In the genomic region with DNA sequence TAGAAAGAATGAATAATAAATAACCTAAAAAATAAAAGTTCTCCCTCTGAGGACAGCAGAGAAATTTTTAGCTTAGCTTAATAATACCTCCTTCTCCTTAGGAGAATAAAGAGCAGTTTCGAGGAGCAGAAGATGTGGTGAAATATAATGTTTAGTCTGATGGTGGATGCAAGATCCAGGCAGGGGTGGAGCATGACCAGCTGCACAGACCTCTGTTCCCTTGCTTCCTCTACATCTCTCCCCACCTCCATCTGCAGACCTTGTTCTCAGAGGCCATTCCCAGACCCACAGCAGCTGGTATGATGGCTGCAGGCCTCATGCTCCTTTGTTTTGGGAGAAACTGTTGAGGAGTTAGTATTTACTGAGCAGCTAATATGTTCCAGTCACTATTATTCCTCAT, we compare ENCODE assay signal across 8 cellular contexts. TPM values are rescaled to one million over a fixed set of nuclear protein-coding genes. Genes with fewer than 3 reads are reported as not detected.
DNase-seq lines count a peak whose midpoint lies in the region; TF ChIP-seq lines count a peak whose summit lies in the region.
"Had no signal": no experiment of that assay in that cellular context is flagged by ENCODE, and none has a peak within 500 bp of the region (broad histone marks: within the 10 kb centered on the region; RNA-seq: fewer than 3 reads in every experiment).

No MANE protein-coding gene starts in this region.

- no peaks in the 10 kb centered on the region for H3K9me3 ChIP-seq in CD4-positive, alpha-beta memory T cell (ENCODE audit: control insufficient read depth in 1 of 2, low read length in 2 of 2)
- H3K9me3 ChIP-seq in SK-N-MC (ENCODE audit: low read depth, low read length): no peaks in the 10 kb centered on the region
- no peaks in the 10 kb centered on the region for H3K9me3 ChIP-seq in muscle layer of duodenum (ENCODE audit: control insufficient read depth in 1 of 2, low read length in 2 of 2)
- H3K9me3 ChIP-seq: prostate gland had no signal

- intact Hi-C loops in CD4-positive, alpha-beta memory T cell (cut with micrococcal nuclease): loop anchor here (5.0 kb wide), 1 partner anchor 91 kb away; a partner anchor contains a TSS

- H3K27me3 Mint-ChIP-seq in CD4-positive, alpha-beta memory T cell: no peaks in the 10 kb centered on the region

- no peak for TF ChIP-seq CTCF in GM12875 (IDR thresholded peaks at IDR 0.05; ENCODE audit: borderline replicate concordance, insufficient read depth, low read depth, low read length)

- peaks cover 80% of the 10 kb centered on the region for H3K4me1 ChIP-seq in CD4-positive, alpha-beta memory T cell (ENCODE audit: insufficient read depth, low read length)
- H3K4me1 ChIP-seq in muscle layer of duodenum (ENCODE audit: control insufficient read depth in 1 of 2, insufficient read depth in 2 of 2, low read length in 2 of 2): peaks cover 3 to 9% of the 10 kb centered on the region in 2 donors
- H3K4me1 ChIP-seq: prostate gland had no signal

- no peaks in the 10 kb centered on the region for H3K9me3 Mint-ChIP-seq in CD4-positive, alpha-beta memory T cell

- peak overlapping the region in 2 of 8 donors; percentile 87 to 94 for H3K4me3 Mint-ChIP-seq in CD4-positive, alpha-beta memory T cell

- no peak overlapping the region for H3K9ac ChIP-seq in SK-N-MC (ENCODE audit: insufficient read length)

- peaks cover 31 to 35% of the 10 kb centered on the region in 2 donors for H3K36me3 Mint-ChIP-seq in CD4-positive, alpha-beta memory T cell

- DNase-seq in CD4-positive, alpha-beta memory T cell: no peak
- DNase-seq in SK-N-MC (ENCODE audit: low read depth, low spot score): no peak
- DNase-seq in DMS114 treated with DMSO at 0.1 percent for 48 hours (lab: John Stamatoyannopoulos, UW; ENCODE audit: unreplicated experiment): no peak
- DNase-seq in effector CD8-positive, alpha-beta T cell (lab: John Stamatoyannopoulos, UW): no peak
- DNase-seq in islet precursor cell: no peak

- POLR2A ChIA-PET in CD4-positive, alpha-beta memory T cell (lab: Charles Lee; ENCODE audit: partially characterized antibody): interaction anchor here (0.8 to 5.1 kb wide), 8 partner anchors 9 to 780 kb away, joined by 3 to 29 read pairs (median 4); a partner anchor contains a TSS

- H3K4me3 ChIP-seq in CD4-positive, alpha-beta memory T cell (ENCODE audit: low read length in 2 of 2): peak overlapping the region; percentile 79 to 87
- H3K4me3 ChIP-seq in GM12875 (ENCODE audit: low read depth, low read length): peak overlapping the region; percentile 32
- H3K4me3 ChIP-seq in SK-N-MC: no peak overlapping the region; the same call in none of the 2 replicates
- H3K4me3 ChIP-seq in muscle layer of duodenum (ENCODE audit: low read depth in 1 of 2, low read length in 2 of 2): peak overlapping the region in 1 of 2 donors; percentile 84

- peaks cover 53 to 68% (median 61%) of the 10 kb centered on the region in 4 donors for H3K4me1 Mint-ChIP-seq in CD4-positive, alpha-beta memory T cell

- peaks cover 17% of the 10 kb centered on the region for H3K36me3 ChIP-seq in CD4-positive, alpha-beta memory T cell (ENCODE audit: insufficient read depth, low read length)
- no peaks in the 10 kb centered on the region for H3K36me3 ChIP-seq in SK-N-MC (ENCODE audit: insufficient read depth, low read length)
- peaks cover 0 to 4% of the 10 kb centered on the region in 2 donors for H3K36me3 ChIP-seq in muscle layer of duodenum (ENCODE audit: control insufficient read depth in 1 of 2, insufficient read depth in 2 of 2, low read length in 2 of 2)
- H3K36me3 ChIP-seq: prostate gland had no signal

- H3K27me3 ChIP-seq in CD4-positive, alpha-beta memory T cell (ENCODE audit: insufficient read depth, low read length): no peaks in the 10 kb centered on the region
- no peaks in the 10 kb centered on the region for H3K27me3 ChIP-seq in muscle layer of duodenum (ENCODE audit: low read depth, low read length)

- H3K27ac ChIP-seq in CD4-positive, alpha-beta memory T cell (ENCODE audit: low read depth, low read length): peak overlapping the region; percentile 96
- peak overlapping the region; percentile 94; the same call in 1 of the 2 replicates for H3K27ac ChIP-seq in SK-N-MC
- H3K27ac ChIP-seq in muscle layer of duodenum (ENCODE audit: low read length): peak overlapping the region; percentile 31

- H3K27ac Mint-ChIP-seq in CD4-positive, alpha-beta memory T cell: peak overlapping the region in 6 of 7 donors; percentile 23 to 90 (median 84)

- CTCF ChIA-PET in CD4-positive, alpha-beta memory T cell (lab: Charles Lee; ENCODE audit: partially characterized antibody): interaction anchor here (1.3 to 1.7 kb wide), 3 partner anchors 132 to 229 kb away, joined by 3 to 4 read pairs (median 4); a partner anchor contains a TSS

RNA-seq across cellular contexts. Expression of a gene that starts 1.5 kb away (rescaled TPM):
- total RNA-seq in CD4-positive, alpha-beta memory T cell: 100 to 1,000 TPM; 315 to 323 TPM
- 100 to 1,000 TPM in 1 of 2 donors, 10 to 100 TPM in 1; 68.1 to 126 TPM for polyA plus RNA-seq in CD4-positive, alpha-beta memory T cell

RNA-seq across cellular contexts. Expression of a gene that starts 16.4 kb away (rescaled TPM):
- 10 to 100 TPM; 21.8 to 23.6 TPM for total RNA-seq in CD4-positive, alpha-beta memory T cell
- polyA plus RNA-seq in CD4-positive, alpha-beta memory T cell: 1 to 10 TPM; 3.3 to 4.0 TPM

RNA-seq across cellular contexts. Expression of a gene that starts 35.6 kb away (rescaled TPM):
- 100 to 1,000 TPM; 255 to 262 TPM for total RNA-seq in CD4-positive, alpha-beta memory T cell
- polyA plus RNA-seq in CD4-positive, alpha-beta memory T cell: 10 to 100 TPM; 50.4 to 68.0 TPM

Comparison
In these comparisons a context has a peak if more than half of its experiments do, and no peak if none do; other contexts are left out.
1. H3K27ac ChIP-seq: peak in every context shown above with its lines; median percentile 96 in CD4-positive, alpha-beta memory T cell; 94 in SK-N-MC; 31 in muscle layer of duodenum.